9 cellular contexts compared by ENCODE assay signal in the genomic region with DNA sequence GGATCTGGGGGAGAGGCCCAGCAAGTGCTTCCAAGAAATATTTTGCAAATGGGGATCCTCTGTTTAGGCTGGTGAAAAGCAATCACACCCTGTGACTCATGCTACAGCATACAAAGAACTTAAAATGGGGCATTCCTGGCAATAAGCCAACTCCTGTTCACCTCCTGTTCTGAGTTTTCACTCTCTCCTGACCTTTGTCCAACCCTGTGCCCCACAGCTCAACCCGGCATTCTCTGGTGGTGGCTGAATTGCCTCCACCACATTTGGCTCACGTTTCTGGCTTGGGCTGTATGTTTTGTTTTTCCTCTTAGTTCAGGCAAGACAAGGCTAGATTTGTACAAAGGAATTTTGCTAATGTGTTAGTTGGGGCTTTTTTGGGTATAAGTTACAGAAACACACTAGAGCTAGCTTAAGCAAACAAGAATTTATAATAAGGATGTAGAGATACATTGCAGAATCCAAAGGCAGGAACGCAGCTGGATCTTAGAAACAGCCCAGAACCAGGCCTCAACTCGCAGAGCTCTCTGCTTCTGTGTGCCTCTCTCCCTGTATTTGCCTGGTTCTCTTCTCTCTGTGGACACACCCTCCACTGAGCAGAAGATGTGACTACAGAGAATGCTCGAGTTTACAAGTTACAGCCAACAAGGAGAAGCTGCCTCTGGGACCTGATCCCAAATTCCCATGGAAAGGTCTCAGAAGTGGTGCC. TPM values are rescaled to one million over a fixed set of nuclear protein-coding genes. Genes with fewer than 3 reads are reported as not detected.
DNase-seq lines count a peak whose midpoint lies in the region; ATAC-seq and TF ChIP-seq lines count a peak whose summit lies in the region.
"Had no signal": no experiment of that assay in that cellular context is flagged by ENCODE, and none has a peak within 500 bp of the region (broad histone marks: within the 10 kb centered on the region; RNA-seq: fewer than 3 reads in every experiment).

No MANE protein-coding gene starts in this region.

- H3K4me3 ChIP-seq in astrocyte of the cerebellum (ENCODE audit: low read depth, low read length): no peak overlapping the region
- H3K4me3 ChIP-seq in hepatocyte: no peak overlapping the region
- H3K4me3 ChIP-seq in thoracic aorta: no peak overlapping the region

- in situ Hi-C loops in astrocyte of the cerebellum (cut with HindIII; ENCODE audit: low sequenced_read_pairs): no loop called here

- H3K9me2 ChIP-seq in hepatocyte (replicated peaks; ENCODE audit: insufficient read depth): no peaks in the 10 kb centered on the region

- H3K4me2 ChIP-seq in hepatocyte: peak overlapping the region; percentile 35

- H3K27me3 ChIP-seq in hepatocyte (no peaks in the 10 kb centered on the region), thoracic aorta (replicated peaks; ENCODE audit: insufficient read depth) (no peaks in the 10 kb centered on the region)

- peak overlapping the region; percentile 81 for H3K27ac ChIP-seq in hepatocyte
- peak overlapping the region; percentile 22 to 58 for H3K27ac ChIP-seq in thoracic aorta
- H3K27ac ChIP-seq in caudate nucleus (ENCODE audit: low read depth, low read length): no peak overlapping the region

- TF ChIP-seq CTCF in astrocyte of the cerebellum (IDR thresholded peaks at IDR 0.05; ENCODE audit: low read depth, low read length, missing control alignments) (no peak), hepatocyte (IDR thresholded peaks at IDR 0.05; ENCODE audit: poor library complexity) (no peak), thoracic aorta (IDR thresholded peaks at IDR 0.05) (no peak)

- 42% methylated on average over 5 of the region's 5 CpGs for WGBS in hepatocyte (ENCODE audit: low lambda C conversion rate, missing lambda C conversion rate)

- H3K79me2 ChIP-seq in hepatocyte: peaks cover under 1% of the 10 kb centered on the region

- H3K4me1 ChIP-seq in hepatocyte (ENCODE audit: insufficient read depth) (peaks cover 27% of the 10 kb centered on the region), thoracic aorta (ENCODE audit: control insufficient read depth in 1 of 2, low read depth in 2 of 2) (peaks cover 6 to 25% of the 10 kb centered on the region in 2 donors)

- no peaks in the 10 kb centered on the region for H4K20me1 ChIP-seq in hepatocyte (ENCODE audit: insufficient read depth, poor library complexity, severe bottlenecking)

- H3K36me3 ChIP-seq in hepatocyte (replicated peaks; ENCODE audit: insufficient read depth, low read depth) (no peaks in the 10 kb centered on the region), thoracic aorta (peaks cover 24% of the 10 kb centered on the region)

- no peak for ATAC-seq in thoracic aorta (ENCODE audit: insufficient number of reproducible peaks, low FRiP score, low read depth)

- no peak overlapping the region for H2AFZ ChIP-seq in hepatocyte

- no peaks in the 10 kb centered on the region for H3K9me3 ChIP-seq in hepatocyte (ENCODE audit: low read depth)
- no peaks in the 10 kb centered on the region for H3K9me3 ChIP-seq in thoracic aorta

- DNase-seq in HS-27A (ENCODE audit: low read depth) (peak; percentile 86), astrocyte of the cerebellum (ENCODE audit: low read depth) (peak; percentile 66), hepatocyte (ENCODE audit: low spot score) (peak; percentile 89), thoracic aorta (ENCODE audit: low spot score) (no peak), caudate nucleus (lab: John Stamatoyannopoulos, UW) (no peak), cerebellum (ENCODE audit: low spot score) (no peak), hippocampal formation (lab: John Stamatoyannopoulos, UW) (no peak)
- DNase-seq: NCI-H82; stimulated activated CD4-positive, alpha-beta T cell treated with anti-CD3 and anti-CD28 coated beads, Interleukin-1b, Interleukin-23, amount 100 ng/mL, for 48 hours had no signal

RNA-seq across cellular contexts. Expression of a gene that starts 9.4 kb away (rescaled TPM):
- total RNA-seq in hepatocyte (16.7 and 17.6 TPM in 2 replicates), thoracic aorta (10 to 100 TPM; 24.3 to 58.9 TPM), cerebellum (23.6 TPM)
- 33.3 and 41.3 TPM in 2 replicates for polyA plus RNA-seq in hepatocyte

RNA-seq across cellular contexts. Expression of a gene that starts 18.6 kb away (rescaled TPM):
- total RNA-seq in hepatocyte: 0.33 and 0.60 TPM in 2 replicates
- polyA plus RNA-seq in hepatocyte: 1.8 and 2.1 TPM in 2 replicates
- not detected for total RNA-seq in thoracic aorta
- total RNA-seq in cerebellum: 6.2 TPM

RNA-seq across cellular contexts. Expression of a gene that starts 40.6 kb away (rescaled TPM):
- total RNA-seq in hepatocyte (14.6 and 16.4 TPM in 2 replicates), thoracic aorta (10 to 100 TPM; 19.5 to 21.0 TPM), cerebellum (7.3 TPM)
- 10.3 and 13.8 TPM in 2 replicates for polyA plus RNA-seq in hepatocyte

Comparison
In these comparisons a context has a peak if more than half of its experiments do, and no peak if none do; other contexts are left out.
1. DNase-seq: peak in HS-27A (single experiment), astrocyte of the cerebellum (single experiment) and hepatocyte (single experiment); none in thoracic aorta (single experiment), caudate nucleus (0 of 61), cerebellum (single experiment) and hippocampal formation (0 of 2).